1 cellular context compared by ENCODE assay signal in the genomic region with DNA sequence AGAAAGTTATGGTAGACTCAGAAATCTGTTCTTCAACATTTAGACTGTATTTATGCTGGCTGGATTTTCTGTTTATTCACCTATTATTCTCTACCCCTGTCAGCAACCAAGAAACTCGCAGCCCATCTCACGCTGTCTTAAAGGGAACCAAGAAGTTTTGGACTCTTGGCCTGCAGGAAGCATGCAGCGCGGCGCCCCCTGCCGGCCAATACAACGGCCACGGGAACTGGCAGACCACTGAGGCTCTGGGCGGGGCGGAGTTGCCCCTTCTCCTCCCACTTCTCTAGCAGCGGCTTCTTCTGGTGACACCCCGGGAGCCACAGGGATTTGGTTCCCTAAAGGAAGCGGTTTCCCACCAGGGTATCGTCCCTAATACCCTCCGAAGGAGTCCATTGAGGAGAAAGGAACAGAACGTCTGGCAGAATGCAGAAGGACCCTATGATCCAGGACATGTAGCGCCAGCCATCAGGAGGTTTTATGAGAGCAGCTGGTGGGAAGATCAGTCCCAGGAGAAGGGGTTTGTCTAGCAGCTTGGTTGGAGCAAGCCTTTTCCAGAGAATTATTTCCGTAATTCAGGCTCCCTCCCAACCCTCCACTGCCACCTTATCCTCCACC.
TF ChIP-seq lines count a peak whose summit lies in the region.

No MANE protein-coding gene starts in this region.

TF ChIP-seq in GM12878, 131 proteins besides CTCF, POLR2A, EP300 and RAD21:
- TF ChIP-seq SMC3 (IDR thresholded peaks at IDR 0.05; ENCODE audit: borderline replicate concordance, low read length) (peak; percentile 17; the same call in 1 of the 2 replicates), SMAD5 (IDR thresholded peaks at IDR 0.05; ENCODE audit: low read depth) (no peak)
